Comparison of ENCODE assay signal across 21 cellular contexts in genomic region chr16:49637933-49638695, GRCh38.
"Had no signal": no experiment of that assay in that cellular context is flagged by ENCODE, and none has a peak within 500 bp of the region (broad histone marks: within the 10 kb centered on the region; RNA-seq: fewer than 3 reads in every experiment).

No MANE protein-coding gene starts in this region.

- H3K27me3 ChIP-seq: gastrocnemius medialis, heart right ventricle had no signal

- ATAC-seq: activated CD4-positive, CD25-positive, alpha-beta regulatory T cell treated with anti-CD3 and anti-CD28 coated beads, Interleukin-2, amount 50 U/mL, for 24 hours; activated CD8-positive, alpha-beta T cell treated with anti-CD3 and anti-CD28 coated beads, Interleukin-2, amount 10 ng/mL, durations not matched to agents 7 days and 5 days; activated naive CD8-positive, alpha-beta T cell treated with anti-CD3 and anti-CD28 coated beads, Interleukin-2, amount 50 U/mL, for 24 hours; esophagus mucosa; gastrocnemius medialis had no signal

- DNase-seq: activated CD4-positive, alpha-beta T cell treated with anti-CD3 and anti-CD28 coated beads, Interleukin-2, amount 10 ng/mL, durations not matched to agents 7 days and 5 days; activated CD8-positive, alpha-beta T cell treated with anti-CD3 and anti-CD28 coated beads, Interleukin-2, amount 10 ng/mL, durations not matched to agents 7 days and 5 days; activated effector memory CD4-positive, alpha-beta T cell treated with Interleukin-2 at 50 U/mL for 16 hours; activated naive CD4-positive, alpha-beta T cell treated with anti-CD3 and anti-CD28 coated beads, Interleukin-2, amount 10 ng/mL, durations not matched to agents 7 days and 5 days; activated naive CD8-positive, alpha-beta T cell treated with anti-CD3 and anti-CD28 coated beads, Interleukin-2, amount 50 U/mL, for 24 hours; activated T-cell treated with anti-CD3 and anti-CD28 coated beads, Interleukin-2, amount 50 U/mL, for 24 hours; anterior cingulate cortex; cerebellar nuclear complex; effector CD4-positive, alpha-beta T cell; gastrocnemius medialis; immature natural killer cell; kidney glomerular epithelial cell; stimulated activated CD4-positive, alpha-beta T cell treated with anti-CD3 and anti-CD28 coated beads, Interleukin-12 subunit alpha, Interleukin-12 subunit beta, amount 100 ng/mL, for 4 hours; stimulated activated CD4-positive, alpha-beta T cell treated with anti-CD3 and anti-CD28 coated beads, Interleukin-1b, Interleukin-23, amount 100 ng/mL, for 48 hours; stimulated activated CD8-positive, alpha-beta memory T cell treated with anti-CD3 and anti-CD28 coated beads, Interleukin-4, amount 100 ng/mL, for 48 hours; stimulated activated naive CD4-positive, alpha-beta T cell; T-helper 1 cell; T-helper 9 cell had no signal

- H3K9me3 ChIP-seq: gastrocnemius medialis, heart right ventricle had no signal

- H3K27ac ChIP-seq: gastrocnemius medialis had no signal

- H3K4me3 ChIP-seq: gastrocnemius medialis, heart right ventricle had no signal
